In the genomic region with DNA sequence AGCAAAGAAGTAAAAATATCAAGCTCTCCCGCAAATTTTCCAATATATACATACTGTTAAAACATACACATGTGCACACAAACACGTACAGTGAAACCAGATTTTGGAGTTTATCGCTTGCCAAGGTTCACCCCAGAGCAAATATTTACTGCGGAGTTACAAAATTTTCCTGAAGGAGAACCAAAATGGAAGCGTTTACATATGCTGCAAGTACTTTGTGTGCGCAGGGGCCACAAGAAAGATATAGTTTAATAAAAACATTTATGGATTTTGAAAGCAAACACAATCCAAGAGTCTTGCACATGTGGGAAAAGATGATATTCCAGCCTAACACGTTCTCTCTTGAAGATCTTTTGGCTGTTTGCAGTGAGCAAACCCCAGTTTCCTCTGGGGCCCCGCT, we compare ENCODE assay signal across 18 cellular contexts.
DNase-seq lines count a peak whose midpoint lies in the region; ATAC-seq and TF ChIP-seq lines count a peak whose summit lies in the region.
"Had no signal": no experiment of that assay in that cellular context is flagged by ENCODE, and none has a peak within 500 bp of the region (broad histone marks: within the 10 kb centered on the region; RNA-seq: fewer than 3 reads in every experiment).

No MANE protein-coding gene starts in this region.

- TF ChIP-seq POLR2A in heart left ventricle (IDR thresholded peaks at IDR 0.05): no peak
- no peak for TF ChIP-seq POLR2A in esophagus muscularis mucosa (IDR thresholded peaks at IDR 0.05; ENCODE audit: low read depth)
- no peak for TF ChIP-seq POLR2A in upper lobe of left lung (IDR thresholded peaks at IDR 0.05)
- TF ChIP-seq POLR2A in spleen (IDR thresholded peaks at IDR 0.05): no peak
- TF ChIP-seq POLR2A in ovary (IDR thresholded peaks at IDR 0.05): no peak

- H2AK5ac ChIP-seq in trophoblast cell (ENCODE audit: low read length): peak overlapping the region; percentile 98

- ATAC-seq in heart left ventricle: no peak
- ATAC-seq in right cardiac atrium: no peak
- no peak for ATAC-seq in upper lobe of left lung (ENCODE audit: low FRiP score in 2 of 2)
- ATAC-seq: stimulated activated naive CD8-positive, alpha-beta T cell treated with anti-CD3 and anti-CD28 coated beads, Interleukin-15, amount 100 ng/mL, for 72 hours had no signal

- peaks cover 63% of the 10 kb centered on the region for H3K79me1 ChIP-seq in trophoblast cell (ENCODE audit: low read length)

- H2BK120ac ChIP-seq in trophoblast cell (ENCODE audit: insufficient read depth, low read length, poor library complexity): peak overlapping the region; percentile 100

- peak overlapping the region; percentile 96 for H4K8ac ChIP-seq in trophoblast cell (ENCODE audit: low read depth, low read length)

- H3K14ac ChIP-seq in trophoblast cell (ENCODE audit: low read length): peak overlapping the region; percentile 97

- H3K4me1 ChIP-seq in heart left ventricle (peaks cover 2 to 66% (median 32%) of the 10 kb centered on the region in 12 donors), right cardiac atrium (ENCODE audit: control insufficient read depth, insufficient read depth, low read length) (peaks cover 4% of the 10 kb centered on the region), esophagus muscularis mucosa (peaks cover 34 to 92% (median 87%) of the 10 kb centered on the region in 4 donors), trophoblast cell (ENCODE audit: control insufficient read depth in 1 of 2, insufficient read depth in 2 of 2, low read length in 2 of 2) (peaks cover 30 to 47% of the 10 kb centered on the region in 2 experiments), upper lobe of left lung (peaks cover 16 to 29% (median 23%) of the 10 kb centered on the region in 4 donors), spleen (peaks cover 12 to 32% (median 19%) of the 10 kb centered on the region in 6 donors), ovary (ENCODE audit: insufficient read depth) (peaks cover 24% of the 10 kb centered on the region)

- H3K4me3 ChIP-seq in heart left ventricle: no peak overlapping the region
- H3K4me3 ChIP-seq in right cardiac atrium (ENCODE audit: low read length): no peak overlapping the region
- H3K4me3 ChIP-seq in esophagus muscularis mucosa: no peak overlapping the region
- no peak overlapping the region for H3K4me3 ChIP-seq in trophoblast cell (ENCODE audit: low read depth, low read length)
- no peak overlapping the region for H3K4me3 ChIP-seq in upper lobe of left lung
- no peak overlapping the region for H3K4me3 ChIP-seq in MG63
- no peak overlapping the region for H3K4me3 ChIP-seq in spleen
- no peak overlapping the region for H3K4me3 ChIP-seq in ovary
- H3K4me3 ChIP-seq: BLaER1 treated with 17β-estradiol and CSF1 and Interleukin-3, amounts not matched to agents 10 nM and 100 nM had no signal

- TF ChIP-seq CTCF in heart left ventricle (IDR thresholded peaks at IDR 0.05) (no peak), esophagus muscularis mucosa (IDR thresholded peaks at IDR 0.05) (no peak), upper lobe of left lung (IDR thresholded peaks at IDR 0.05) (no peak), spleen (IDR thresholded peaks at IDR 0.05 in 8 of 11, conservative IDR thresholded peaks at IDR 0.05 in 3 of 11) (no peak), ovary (IDR thresholded peaks at IDR 0.05) (no peak)

- peak overlapping the region; percentile 100 for H2BK5ac ChIP-seq in trophoblast cell (ENCODE audit: low read depth, low read length, poor library complexity)

- H3K27ac ChIP-seq in heart left ventricle (peak overlapping the region in 8 of 12 donors; percentile 67 to 87 (median 80)), right cardiac atrium (ENCODE audit: low read length) (no peak overlapping the region), esophagus muscularis mucosa (replicated peaks in 1 of 4) (peak overlapping the region; percentile 84 to 87 (median 84)), trophoblast cell (ENCODE audit: low read depth, low read length) (peak overlapping the region; percentile 100), upper lobe of left lung (peak overlapping the region in 3 of 4 donors; percentile 6 to 77 (median 69)), spleen (peak overlapping the region in 3 of 8 donors; percentile 53 to 73 (median 62)), ovary (peak overlapping the region in 1 of 2 donors; percentile 82)
- H3K27ac ChIP-seq: 22Rv1; BLaER1 treated with 17β-estradiol and CSF1 and Interleukin-3, amounts not matched to agents 10 nM and 100 nM had no signal

- peaks cover 7 to 61% (median 40%) of the 10 kb centered on the region in 9 donors for H3K27me3 ChIP-seq in heart left ventricle
- H3K27me3 ChIP-seq in right cardiac atrium (ENCODE audit: control insufficient read depth, insufficient read depth): no peaks in the 10 kb centered on the region
- H3K27me3 ChIP-seq in esophagus muscularis mucosa: peaks cover 0 to 51% (median 12%) of the 10 kb centered on the region in 4 donors
- no peaks in the 10 kb centered on the region for H3K27me3 ChIP-seq in trophoblast cell (ENCODE audit: insufficient read depth, low read length)
- H3K27me3 ChIP-seq in upper lobe of left lung: peaks cover 0 to 40% (median 21%) of the 10 kb centered on the region in 4 donors
- peaks cover 17% of the 10 kb centered on the region for H3K27me3 ChIP-seq in MG63
- peaks cover 8 to 73% (median 50%) of the 10 kb centered on the region in 7 donors for H3K27me3 ChIP-seq in spleen (replicated peaks in 1 of 7)
- H3K27me3 ChIP-seq in ovary: no peaks in the 10 kb centered on the region

- no peak overlapping the region for H4K12ac ChIP-seq in trophoblast cell (ENCODE audit: low read depth, low read length)

- no peak overlapping the region for H3K4me2 ChIP-seq in trophoblast cell (ENCODE audit: low read length)
- H3K4me2 ChIP-seq: BLaER1 treated with 17β-estradiol and CSF1 and Interleukin-3, amounts not matched to agents 10 nM and 100 nM had no signal

- no peak overlapping the region for H3K9ac ChIP-seq in trophoblast cell (ENCODE audit: low read length)
- H3K9ac ChIP-seq: BLaER1 treated with 17β-estradiol and CSF1 and Interleukin-3, amounts not matched to agents 10 nM and 100 nM had no signal

- H3K18ac ChIP-seq in trophoblast cell (ENCODE audit: low read length): peak overlapping the region; percentile 99

- H2AFZ ChIP-seq in trophoblast cell (ENCODE audit: insufficient read depth, low read length, poor library complexity): no peak overlapping the region

- peak overlapping the region; percentile 100 for H4K91ac ChIP-seq in trophoblast cell (ENCODE audit: low read depth, low read length)

- no peak for DNase-seq in heart left ventricle
- no peak for DNase-seq in right cardiac atrium
- no peak for DNase-seq in esophagus muscularis mucosa (ENCODE audit: extremely low spot score)
- DNase-seq in trophoblast cell: no peak
- DNase-seq in upper lobe of left lung: no peak
- no peak for DNase-seq in MG63
- DNase-seq in spleen: no peak
- no peak for DNase-seq in ovary
- DNase-seq: activated CD8-positive, alpha-beta memory T cell treated with anti-CD3 and anti-CD28 coated beads for 24 hours; cerebellar nuclear complex; DMS153; endodermal cell; MV-4-11; NCI-H2029; SHP77 treated with DMSO at 0.1 percent for 48 hours had no signal

- H3K4ac ChIP-seq in trophoblast cell (ENCODE audit: low read depth, low read length): peak overlapping the region; percentile 94

- H3K36me3 ChIP-seq in heart left ventricle (no peaks in the 10 kb centered on the region), esophagus muscularis mucosa (no peaks in the 10 kb centered on the region), trophoblast cell (ENCODE audit: control insufficient read depth in 1 of 2, insufficient read depth in 2 of 2, low read length in 2 of 2) (no peaks in the 10 kb centered on the region), upper lobe of left lung (no peaks in the 10 kb centered on the region), MG63 (no peaks in the 10 kb centered on the region), spleen (no peaks in the 10 kb centered on the region), ovary (no peaks in the 10 kb centered on the region)
- H3K36me3 ChIP-seq: BLaER1 treated with 17β-estradiol and CSF1 and Interleukin-3, amounts not matched to agents 10 nM and 100 nM had no signal

- intact Hi-C loops in heart left ventricle (cut with DNase I) (loop anchor here (1.0 to 10.0 kb wide), 15 partner anchors 216 to 1314 kb away; a partner anchor contains a TSS), right cardiac atrium (cut with DNase I) (loop anchor here (2.0 to 10.0 kb wide), 8 partner anchors 283 to 593 kb away; no protein-coding TSS in a partner anchor), esophagus muscularis mucosa (cut with DNase I) (loop anchor here (1.0 to 5.0 kb wide), 5 partner anchors 138 to 593 kb away; no protein-coding TSS in a partner anchor), spleen (cut with DNase I; ENCODE audit: low total_unique reads) (loop anchor here (5.0 to 10.0 kb wide), 3 partner anchors 283 to 1334 kb away; a partner anchor contains a TSS), ovary (cut with DNase I) (loop anchor here (5.0 kb wide), 5 partner anchors 228 to 593 kb away; no protein-coding TSS in a partner anchor)

- no peak overlapping the region for H3K23ac ChIP-seq in trophoblast cell (ENCODE audit: low read length)

- peaks cover 22% of the 10 kb centered on the region for H3K79me2 ChIP-seq in trophoblast cell (ENCODE audit: control insufficient read depth, insufficient read depth, low read length, poor library complexity)

- 81 to 87% (median 81%) methylated on average over 8 of the region's 8 CpGs for WGBS in heart left ventricle, 4 donors
- WGBS in right cardiac atrium: 77% methylated on average over 8 of the region's 8 CpGs
- 77% methylated on average over 8 of the region's 8 CpGs for WGBS in esophagus muscularis mucosa
- WGBS in trophoblast cell (ENCODE audit: extremely low coverage, insufficient coverage, insufficient read length): no CpG with 5 or more reads among the region's 8 CpGs
- WGBS in upper lobe of left lung, 2 donors: 62 to 64% methylated on average over 8 of the region's 8 CpGs
- WGBS in spleen, 5 donors: 88 to 91% (median 90%) methylated on average over 8 of the region's 8 CpGs
- 25 to 54% (median 45%) methylated on average over 8 of the region's 8 CpGs for WGBS in ovary, 3 donors

- TF ChIP-seq EP300 in esophagus muscularis mucosa (IDR thresholded peaks at IDR 0.05) (no peak), upper lobe of left lung (IDR thresholded peaks at IDR 0.05) (no peak), ovary (IDR thresholded peaks at IDR 0.05) (no peak)

- H2BK12ac ChIP-seq in trophoblast cell (ENCODE audit: low read length): peak overlapping the region; percentile 70

- H3K9me3 ChIP-seq in heart left ventricle: no peaks in the 10 kb centered on the region
- H3K9me3 ChIP-seq in right cardiac atrium (ENCODE audit: control insufficient read depth, low read length): no peaks in the 10 kb centered on the region
- no peaks in the 10 kb centered on the region for H3K9me3 ChIP-seq in esophagus muscularis mucosa
- H3K9me3 ChIP-seq in trophoblast cell (ENCODE audit: insufficient read depth, low read depth, low read length): no peaks in the 10 kb centered on the region
- H3K9me3 ChIP-seq in upper lobe of left lung: no peaks in the 10 kb centered on the region
- H3K9me3 ChIP-seq in MG63: no peaks in the 10 kb centered on the region
- peaks cover 0 to 12% (median 0%) of the 10 kb centered on the region in 8 donors for H3K9me3 ChIP-seq in spleen
- no peaks in the 10 kb centered on the region for H3K9me3 ChIP-seq in ovary
